Comparison of ENCODE assay signal across 9 cellular contexts in the genomic region with DNA sequence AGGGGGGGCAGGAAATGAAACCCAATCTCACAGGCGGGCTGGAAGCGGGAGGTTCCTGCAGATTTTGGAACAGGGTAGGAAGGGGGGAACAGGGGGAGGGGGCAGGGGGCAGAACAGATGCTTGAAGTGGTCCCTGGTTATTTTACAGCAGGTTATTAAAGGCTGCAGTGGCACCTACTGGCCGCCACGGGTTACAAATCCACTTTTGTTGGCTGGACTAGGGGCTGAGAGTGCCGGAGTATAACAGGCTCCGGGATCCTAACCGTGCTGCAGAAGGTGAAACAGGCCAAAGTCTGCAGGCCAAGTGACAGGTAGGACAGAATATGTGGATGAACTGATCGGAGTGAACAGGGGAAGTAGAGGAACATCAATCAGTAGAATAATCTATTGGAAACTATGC. TPM values are rescaled to one million over a fixed set of nuclear protein-coding genes. Genes with fewer than 3 reads are reported as not detected.
DNase-seq lines count a peak whose midpoint lies in the region; ATAC-seq and TF ChIP-seq lines count a peak whose summit lies in the region.
"Had no signal": no experiment of that assay in that cellular context is flagged by ENCODE, and none has a peak within 500 bp of the region (broad histone marks: within the 10 kb centered on the region; RNA-seq: fewer than 3 reads in every experiment).

No MANE protein-coding gene starts in this region.

- H3K27me3 ChIP-seq in effector memory CD4-positive, alpha-beta T cell (replicated peaks; ENCODE audit: control insufficient read depth, insufficient read depth, low read length, poor library complexity, severe bottlenecking), result peaks cover 69% of the 10 kb centered on the region
- H3K27me3 ChIP-seq: SJCRH30 had no signal

- H3K27ac Mint-ChIP-seq in Calu3 (ENCODE audit: unreplicated experiment) (no peak overlapping the region), chondrocyte (ENCODE audit: unreplicated experiment) (no peak overlapping the region)

- peaks cover 25% of the 10 kb centered on the region for H3K4me1 ChIP-seq in effector memory CD4-positive, alpha-beta T cell (ENCODE audit: control insufficient read depth, insufficient read depth, low read length, poor library complexity, severe bottlenecking)
- H3K4me1 ChIP-seq: SJCRH30 had no signal

- H3K4me1 Mint-ChIP-seq in Calu3 (ENCODE audit: low read depth, unreplicated experiment), result peaks cover 28% of the 10 kb centered on the region
- peaks cover 28% of the 10 kb centered on the region for H3K4me1 Mint-ChIP-seq in chondrocyte (ENCODE audit: low read depth)

- CTCF ChIA-PET in Calu3 (lab: Charles Lee), result interaction anchor here (1.0 kb wide), 1 partner anchor 199 kb away, joined by 9 read pairs; no protein-coding TSS in a partner anchor

- no TSS peak for BruUV-seq in Calu3 (replicated peaks; lab: Mats Ljungman, UMichigan)

- intact Hi-C loops in Calu3 (cut with micrococcal nuclease; ENCODE audit: unreplicated experiment), result loop anchor here (1.0 to 2.0 kb wide), 2 partner anchors 198 to 223 kb away; no protein-coding TSS in a partner anchor

- H3K36me3 ChIP-seq in effector memory CD4-positive, alpha-beta T cell (ENCODE audit: control insufficient read depth, insufficient read depth, low read length), result no peaks in the 10 kb centered on the region
- H3K36me3 ChIP-seq: SJCRH30 had no signal

- TF ChIP-seq CTCF in Calu3 (IDR thresholded peaks at IDR 0.05; ENCODE audit: unreplicated experiment) (peak; percentile 29), chondrocyte (IDR thresholded peaks at IDR 0.05) (peak; percentile 79)

- ATAC-seq in GM19351 (IDR thresholded peaks at IDR 0.05; ENCODE audit: unreplicated experiment), result peak; percentile 72
- ATAC-seq in GM21717 (IDR thresholded peaks at IDR 0.05; ENCODE audit: unreplicated experiment), result no peak
- no peak for ATAC-seq in GM18505 (IDR thresholded peaks at IDR 0.05; ENCODE audit: unreplicated experiment)

- H3K4me3 Mint-ChIP-seq in Calu3 (ENCODE audit: low read depth, unreplicated experiment) (no peak overlapping the region), chondrocyte (ENCODE audit: unreplicated experiment) (no peak overlapping the region)

- H3K9me3 Mint-ChIP-seq in Calu3 (ENCODE audit: low read depth, unreplicated experiment) (no peaks in the 10 kb centered on the region), chondrocyte (ENCODE audit: low read depth) (no peaks in the 10 kb centered on the region)

- H3K9me3 ChIP-seq in effector memory CD4-positive, alpha-beta T cell (ENCODE audit: control insufficient read depth, low read length), result no peaks in the 10 kb centered on the region
- H3K9me3 ChIP-seq: SJCRH30 had no signal

- H3K4me3 ChIP-seq in effector memory CD4-positive, alpha-beta T cell (ENCODE audit: insufficient read depth, low read depth, low read length, poor library complexity, severe bottlenecking), result no peak overlapping the region
- H3K4me3 ChIP-seq: SJCRH30 had no signal

- no peaks in the 10 kb centered on the region for H3K36me3 Mint-ChIP-seq in Calu3 (ENCODE audit: insufficient read depth, unreplicated experiment)
- H3K36me3 Mint-ChIP-seq in chondrocyte (ENCODE audit: low read depth), result peaks cover 3% of the 10 kb centered on the region

- TF ChIP-seq POLR2A in GM18505 (IDR thresholded peaks at IDR 0.05; ENCODE audit: borderline replicate concordance, extremely low read depth, insufficient read depth, insufficient read length), result no peak

- peaks cover 100% of the 10 kb centered on the region for H3K27me3 Mint-ChIP-seq in Calu3 (ENCODE audit: unreplicated experiment)
- H3K27me3 Mint-ChIP-seq in chondrocyte (ENCODE audit: low read depth), result peaks cover 92% of the 10 kb centered on the region

- no peak for DNase-seq in Calu3
- DNase-seq in NCI-H146 treated with DMSO at 0.1 percent for 48 hours (lab: John Stamatoyannopoulos, UW; ENCODE audit: unreplicated experiment), result peak; percentile 20
- DNase-seq in chondrocyte (ENCODE audit: low spot score), result no peak
- DNase-seq in myocyte (ENCODE audit: low read depth), result peak; percentile 42
- DNase-seq in effector memory CD4-positive, alpha-beta T cell, result no peak

- no peak overlapping the region for H3K27ac ChIP-seq in effector memory CD4-positive, alpha-beta T cell (ENCODE audit: insufficient read depth, low read length, poor library complexity, severe bottlenecking)
- H3K27ac ChIP-seq: SJCRH30 had no signal

RNA-seq across cellular contexts. Expression of a gene that starts 2.5 kb away (rescaled TPM):
- total RNA-seq in Calu3 (2022) (0.69 and 0.99 TPM in 2 replicates), chondrocyte (4.9 to 12.0 TPM (median 10.9 TPM) in 3 replicates), myocyte (14.1 and 17.0 TPM in 2 replicates)
- 10.9 TPM for polyA plus RNA-seq in myocyte (2012)

RNA-seq across cellular contexts. Expression of a gene that starts 30.0 kb away (rescaled TPM):
- total RNA-seq in Calu3 (2022) (not detected in 2 replicates), chondrocyte (not detected in 3 replicates), myocyte (3.4 and 10.5 TPM in 2 replicates)
- polyA plus RNA-seq in myocyte (2012), result 6.1 TPM

RNA-seq across cellular contexts. Expression of a gene that starts 51.4 kb away (rescaled TPM):
- total RNA-seq in Calu3 (2022) (not detected in 2 replicates), chondrocyte (not detected in 3 replicates), myocyte (not detected in 2 replicates)
- polyA plus RNA-seq in myocyte (2012), result not detected
- total RNA-seq: SJCRH30 had no signal

Comparison
In these comparisons a context has a peak if more than half of its experiments do, and no peak if none do; other contexts are left out.
1. DNase-seq: peak in NCI-H146 treated with DMSO at 0.1 percent for 48 hours (single experiment) and myocyte (single experiment); none in Calu3 (single experiment), chondrocyte (single experiment) and effector memory CD4-positive, alpha-beta T cell (0 of 3).